In the genomic region with DNA sequence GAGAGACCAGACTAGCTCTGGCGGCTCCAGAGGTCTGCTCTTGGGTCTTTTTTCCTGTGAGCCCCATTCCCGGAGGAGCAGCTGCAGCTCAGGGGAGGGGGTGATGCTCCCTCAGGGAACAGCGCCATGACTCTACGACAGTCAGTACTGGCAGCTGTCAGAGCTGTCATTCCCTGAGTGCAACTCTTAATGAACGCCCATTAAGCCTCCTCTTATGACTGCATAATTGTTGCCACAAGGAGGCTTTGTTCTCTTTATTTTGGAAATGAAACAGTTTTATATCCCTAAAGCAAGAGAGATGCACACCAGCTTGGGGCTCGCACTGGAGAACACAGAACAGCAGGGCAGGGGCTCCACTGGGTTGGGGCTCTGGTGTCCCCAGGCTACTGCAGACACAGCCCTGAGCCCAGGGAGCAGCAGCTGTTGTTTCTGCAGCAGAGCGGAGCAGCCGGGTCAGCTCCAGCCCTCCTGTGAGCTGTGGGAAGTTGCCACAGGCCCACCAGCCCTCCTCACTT, we compare ENCODE assay signal across 3 cellular contexts. TPM values are rescaled to one million over a fixed set of nuclear protein-coding genes. Genes with fewer than 3 reads are reported as not detected.
"Had no signal": no experiment of that assay in that cellular context is flagged by ENCODE, and none has a peak within 500 bp of the region (broad histone marks: within the 10 kb centered on the region; RNA-seq: fewer than 3 reads in every experiment).

No MANE protein-coding gene starts in this region.

RNA-seq across cellular contexts. Expression of a gene that starts 37.3 kb away (rescaled TPM):
- total RNA-seq: mesothelial cell of epicardium had no signal

RNA-seq across cellular contexts. Expression of a gene that starts 44.3 kb away (rescaled TPM):
- total RNA-seq: cerebellum, fibroblast of villous mesenchyme had no signal
